22 cellular contexts compared by ENCODE assay signal in genomic region chr6:157552956-157553485, GRCh38.
"Had no signal": no experiment of that assay in that cellular context is flagged by ENCODE, and none has a peak within 500 bp of the region (broad histone marks: within the 10 kb centered on the region; RNA-seq: fewer than 3 reads in every experiment).

No MANE protein-coding gene starts in this region.

- H3K27me3 Mint-ChIP-seq: activated naive CD8-positive, alpha-beta T cell treated with anti-CD3 and anti-CD28 coated beads, Interleukin-2, amount 50 U/mL, for 24 hours had no signal

- H3K27ac ChIP-seq: foreskin keratinocyte, hepatocyte, left lung, neutrophil, pancreas, psoas muscle, suprapubic skin, tibial nerve had no signal

- H3K9me3 Mint-ChIP-seq: activated T-helper 1 cell treated with anti-CD3 and anti-CD28 coated beads, Interleukin-12 subunit alpha, Interleukin-12 subunit beta, Interleukin-2, Interleukin-4 antibody, amounts not matched to agents 30 ng/mL and 10 ng/mL and 1 ng/mL, durations not matched to agents 14 hours and 24 hours and 36 hours had no signal

- ATAC-seq: activated CD4-positive, CD25-positive, alpha-beta regulatory T cell treated with anti-CD3 and anti-CD28 coated beads, Interleukin-2, amount 50 U/mL, for 24 hours; activated CD8-positive, alpha-beta T cell treated with anti-CD3 and anti-CD28 coated beads, Interleukin-2, amount 10 ng/mL, durations not matched to agents 7 days and 5 days; activated naive CD8-positive, alpha-beta T cell treated with anti-CD3 and anti-CD28 coated beads, Interleukin-2, amount 50 U/mL, for 24 hours; foreskin keratinocyte; left lung; natural killer cell; pancreas; psoas muscle; right cardiac atrium; stimulated activated naive CD8-positive, alpha-beta T cell treated with anti-CD3 and anti-CD28 coated beads, Interleukin-15, amount 100 ng/mL, for 72 hours had no signal

- H3K27me3 ChIP-seq: foreskin keratinocyte, hepatocyte, left lung, neutrophil, pancreas, suprapubic skin, tibial nerve had no signal

- H3K4me1 ChIP-seq: suprapubic skin had no signal

- H2AFZ ChIP-seq: hepatocyte had no signal

- DNase-seq: activated CD4-positive, alpha-beta T cell treated with anti-CD3 and anti-CD28 coated beads, Interleukin-2, amount 10 ng/mL, durations not matched to agents 7 days and 5 days; activated CD8-positive, alpha-beta T cell treated with anti-CD3 and anti-CD28 coated beads, Interleukin-2, amount 10 ng/mL, durations not matched to agents 7 days and 5 days; activated gamma-delta T cell; activated naive CD4-positive, alpha-beta T cell treated with anti-CD3 and anti-CD28 coated beads, Interleukin-2, amount 50 U/mL, for 16 hours; activated naive CD8-positive, alpha-beta T cell treated with anti-CD3 and anti-CD28 coated beads, Interleukin-2, amount 50 U/mL, for 24 hours; effector CD8-positive, alpha-beta T cell; foreskin keratinocyte; kidney glomerular epithelial cell; left lung; midbrain; natural killer cell; pancreas; psoas muscle; right cardiac atrium; stimulated activated CD4-positive, alpha-beta T cell treated with anti-CD3 and anti-CD28 coated beads, Interleukin-4, amount 100 ng/mL, for 4 hours; stimulated activated naive CD8-positive, alpha-beta T cell treated with anti-CD3 and anti-CD28 coated beads, Interleukin-15, amount 100 ng/mL, for 72 hours had no signal

- H3K9me3 ChIP-seq: left lung, neutrophil, pancreas, psoas muscle, suprapubic skin, tibial nerve had no signal

- H3K4me2 ChIP-seq: hepatocyte had no signal

- H3K4me3 Mint-ChIP-seq: activated CD4-positive, alpha-beta T cell treated with anti-CD3 and anti-CD28 coated beads, Interleukin-2, amount 10 ng/mL, durations not matched to agents 7 days and 5 days; activated CD8-positive, alpha-beta T cell treated with anti-CD3 and anti-CD28 coated beads, Interleukin-2, amount 10 ng/mL, durations not matched to agents 7 days and 5 days; activated naive CD8-positive, alpha-beta T cell treated with anti-CD3 and anti-CD28 coated beads, Interleukin-2, amount 50 U/mL, for 24 hours; activated T-helper 1 cell treated with anti-CD3 and anti-CD28 coated beads, Interleukin-12 subunit alpha, Interleukin-12 subunit beta, Interleukin-2, Interleukin-4 antibody, amounts not matched to agents 30 ng/mL and 10 ng/mL and 1 ng/mL, durations not matched to agents 14 hours and 24 hours and 36 hours; natural killer cell; stimulated activated naive CD8-positive, alpha-beta T cell treated with anti-CD3 and anti-CD28 coated beads, Interleukin-15, amount 100 ng/mL, for 72 hours had no signal

- H3K27ac Mint-ChIP-seq: activated CD4-positive, alpha-beta T cell treated with anti-CD3 and anti-CD28 coated beads, Interleukin-2, amount 10 ng/mL, durations not matched to agents 7 days and 5 days; activated CD8-positive, alpha-beta T cell treated with anti-CD3 and anti-CD28 coated beads, Interleukin-2, amount 10 ng/mL, durations not matched to agents 7 days and 5 days; activated naive CD8-positive, alpha-beta T cell treated with anti-CD3 and anti-CD28 coated beads, Interleukin-2, amount 50 U/mL, for 24 hours; activated T-helper 1 cell treated with anti-CD3 and anti-CD28 coated beads, Interleukin-12 subunit alpha, Interleukin-12 subunit beta, Interleukin-2, Interleukin-4 antibody, amounts not matched to agents 30 ng/mL and 10 ng/mL and 1 ng/mL, durations not matched to agents 14 hours and 24 hours and 36 hours had no signal

- H3K36me3 ChIP-seq: left lung, neutrophil, pancreas, suprapubic skin, tibial nerve had no signal

- H3K36me3 Mint-ChIP-seq: natural killer cell had no signal

- H3K4me3 ChIP-seq: hepatocyte, left lung, pancreas, psoas muscle, suprapubic skin, tibial nerve had no signal
